Comparison of ENCODE assay signal across 13 cellular contexts in the genomic region with DNA sequence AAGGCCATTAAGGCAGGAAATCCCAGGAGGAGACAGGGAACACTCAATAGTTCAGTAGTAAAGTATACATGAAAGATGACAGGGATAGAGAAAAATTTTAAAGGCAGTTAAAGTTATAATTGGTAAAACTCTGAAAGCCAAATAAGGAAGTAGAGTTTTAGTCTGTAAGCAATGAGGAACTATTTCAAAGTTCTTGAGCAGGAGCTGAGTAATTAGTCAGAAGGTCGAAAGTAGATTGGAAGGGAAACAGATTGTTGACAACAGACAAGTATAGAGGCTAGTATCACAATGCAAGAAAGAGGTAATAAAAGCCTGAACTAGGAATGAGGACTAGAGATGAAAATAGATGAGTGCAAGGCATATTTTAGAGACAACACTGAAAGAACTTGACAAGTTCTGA.
DNase-seq lines count a peak whose midpoint lies in the region; ATAC-seq, FAIRE-seq and TF ChIP-seq lines count a peak whose summit lies in the region.
"Had no signal": no experiment of that assay in that cellular context is flagged by ENCODE, and none has a peak within 500 bp of the region (broad histone marks: within the 10 kb centered on the region; RNA-seq: fewer than 3 reads in every experiment).

No MANE protein-coding gene starts in this region.

- 14 to 29% (median 26%) methylated on average over 1 of the region's 1 CpG for WGBS in stomach, 5 donors
- 62 to 80% methylated on average over 1 of the region's 1 CpG for WGBS in tibial nerve, 2 donors

- H3K4me1 ChIP-seq in stomach (peaks cover 0 to 20% (median 9%) of the 10 kb centered on the region in 4 donors), tibial nerve (peaks cover 0 to 3% (median 0%) of the 10 kb centered on the region in 4 donors), BE2C (no peaks in the 10 kb centered on the region)

- ATAC-seq in esophagus mucosa: peak; percentile 65

- peak; percentile 63 for FAIRE-seq in GM19239 (lab: Jason Lieb, UNC)

- TF ChIP-seq POLR2A in stomach (IDR thresholded peaks at IDR 0.05) (no peak), tibial nerve (IDR thresholded peaks at IDR 0.05) (no peak)

- H3K9me3 ChIP-seq in stomach: no peaks in the 10 kb centered on the region
- H3K9me3 ChIP-seq in tibial nerve: no peaks in the 10 kb centered on the region
- no peaks in the 10 kb centered on the region for H3K9me3 ChIP-seq in BE2C

- TF ChIP-seq EP300 in stomach (IDR thresholded peaks at IDR 0.05) (no peak), tibial nerve (IDR thresholded peaks at IDR 0.05) (no peak)

- H3K36me3 ChIP-seq in stomach (peaks cover 0 to 12% (median 4%) of the 10 kb centered on the region in 4 donors), tibial nerve (peaks cover 0 to 15% (median 0%) of the 10 kb centered on the region in 3 donors), BE2C (no peaks in the 10 kb centered on the region)

- no peak overlapping the region for H3K4me3 ChIP-seq in stomach
- no peak overlapping the region for H3K4me3 ChIP-seq in tibial nerve
- no peak overlapping the region for H3K4me3 ChIP-seq in BE2C (ENCODE audit: low read depth, low read length)

- intact Hi-C loops in stomach (cut with DNase I; ENCODE audit: low total_unique reads): no loop called here

- DNase-seq in GM19239 (ENCODE audit: insufficient read length, low spot score) (no peak), MV-4-11 (lab: John Stamatoyannopoulos, UW) (peak; percentile 92), stomach (no peak), tibial nerve (ENCODE audit: low spot score in 2 of 2) (no peak), BE2C (no peak), caudate nucleus (lab: John Stamatoyannopoulos, UW) (no peak), activated gamma-delta T cell (lab: John Stamatoyannopoulos, UW) (no peak)
- DNase-seq: activated T-cell treated with anti-CD3 and anti-CD28 coated beads, Interleukin-2, amount 50 U/mL, for 24 hours; H7; head of caudate nucleus; stimulated activated CD4-positive, alpha-beta T cell treated with anti-CD3 and anti-CD28 coated beads, Interleukin-2, amount 100 ng/mL, for 24 hours; trophoblast cell had no signal

- H3K27me3 ChIP-seq in stomach (no peaks in the 10 kb centered on the region), tibial nerve (no peaks in the 10 kb centered on the region), BE2C (no peaks in the 10 kb centered on the region)

- H3K27ac ChIP-seq in stomach (peak overlapping the region in 4 of 5 donors; percentile 1 to 58 (median 27)), tibial nerve (no peak overlapping the region), caudate nucleus (ENCODE audit: low read depth, low read length) (no peak overlapping the region)

- TF ChIP-seq CTCF in stomach (IDR thresholded peaks at IDR 0.05) (no peak), tibial nerve (IDR thresholded peaks at IDR 0.05) (no peak), BE2C (IDR thresholded peaks at IDR 0.05; ENCODE audit: low read depth, low read length) (no peak)

Comparison
In these comparisons a context has a peak if more than half of its experiments do, and no peak if none do; other contexts are left out.
1. H3K27ac ChIP-seq: peak in stomach (4 of 5); none in tibial nerve (0 of 4) and caudate nucleus (single experiment).